ENCODE assay signal across 8 cellular contexts in genomic region chr2:85327757-85328617, GRCh38. TPM values are rescaled to one million over a fixed set of nuclear protein-coding genes. Genes with fewer than 3 reads are reported as not detected.
DNase-seq lines count a peak whose midpoint lies in the region; ATAC-seq and TF ChIP-seq lines count a peak whose summit lies in the region.

TGOLN2 (minus strand) TSS chr2:85327989; CDS start chr2:85327962, 27 bp downstream.

- in situ Hi-C loops in T47D (cut with HindIII; ENCODE audit: low pct_unique_long_range_greater_than_20kb, low sequenced_read_pairs), result no loop called here

- H3K9me3 ChIP-seq in iPS-18c (ENCODE audit: control insufficient read depth, insufficient read depth, low read length) (no peaks in the 10 kb centered on the region), skeletal muscle tissue (ENCODE audit: control insufficient read depth in 3 of 3, low read length in 3 of 3) (no peaks in the 10 kb centered on the region)

- POLR2A ChIA-PET in AG04449 (lab: Yijun Ruan, JAX), result interaction anchor here (0.7 to 1.7 kb wide), 9 partner anchors 10 to 263 kb away, joined by 3 to 9 read pairs (median 3); partner anchors contain the start of genes ELMOD3, MAT2A and RETSAT

- H3K27ac ChIP-seq in VCaP (peak within 1 kb of the TSS; percentile 92), skeletal muscle tissue (ENCODE audit: low read depth, low read length) (peak within 1 kb of the TSS; percentile 88)

- H3K9ac ChIP-seq in skeletal muscle tissue (ENCODE audit: low read depth in 1 of 3, low read length in 3 of 3), result peak within 1 kb of the TSS; percentile 87 to 99 (median 98)

- H3K4me1 ChIP-seq in skeletal muscle tissue (ENCODE audit: control insufficient read depth in 3 of 3, insufficient read depth in 3 of 3, low read length in 3 of 3), result peaks cover 25 to 38% (median 36%) of the 10 kb centered on the region in 3 donors

- DNase-seq in AG04449 (ENCODE audit: low read depth, low spot score) (no peak), NCI-H2196 treated with DMSO at 0.1 percent for 48 hours (lab: John Stamatoyannopoulos, UW; ENCODE audit: unreplicated experiment) (peak; percentile 54), T47D (ENCODE audit: low read depth in 1 of 2, low spot score in 1 of 2) (peak; percentile 83 to 90)

- no peaks in the 10 kb centered on the region for H3K27me3 ChIP-seq in skeletal muscle tissue (ENCODE audit: control insufficient read depth in 3 of 3, insufficient read depth in 3 of 3, low read length in 3 of 3)

- CTCF ChIA-PET in AG04449 (lab: Yijun Ruan, JAX), result interaction anchor here (0.7 to 2.0 kb wide), 6 partner anchors 8 to 228 kb away, joined by 3 to 15 read pairs (median 4); no protein-coding TSS in a partner anchor

- TF ChIP-seq CTCF in AG04449 (IDR thresholded peaks at IDR 0.05; ENCODE audit: insufficient read depth, low read length, missing control alignments) (no peak), VCaP (conservative IDR thresholded peaks at IDR 0.05) (no peak)

- ATAC-seq in GM18873 (IDR thresholded peaks at IDR 0.05; ENCODE audit: low FRiP score, unreplicated experiment) (peak; percentile 70), HG03135 (IDR thresholded peaks at IDR 0.05; ENCODE audit: unreplicated experiment) (peak; percentile 88)

- H3K4me3 ChIP-seq in AG04449 (ENCODE audit: low read depth, low read length), result peak within 1 kb of the TSS; percentile 87
- H3K4me3 ChIP-seq in iPS-18c (ENCODE audit: insufficient read depth, low read depth, low read length), result peak within 1 kb of the TSS; percentile 94
- H3K4me3 ChIP-seq in skeletal muscle tissue (ENCODE audit: low read length in 3 of 3), result peak within 1 kb of the TSS; percentile 86 to 99 (median 92)

- H3K36me3 ChIP-seq in skeletal muscle tissue (ENCODE audit: control insufficient read depth in 3 of 3, insufficient read depth in 3 of 3, low read length in 3 of 3), result peaks cover 14 to 16% (median 16%) of the 10 kb centered on the region in 3 donors

RNA-seq across cellular contexts. Expression of gene TGOLN2, which starts in this region (rescaled TPM):
- total RNA-seq in skeletal muscle tissue, result 29.7 TPM
